In the genomic region with DNA sequence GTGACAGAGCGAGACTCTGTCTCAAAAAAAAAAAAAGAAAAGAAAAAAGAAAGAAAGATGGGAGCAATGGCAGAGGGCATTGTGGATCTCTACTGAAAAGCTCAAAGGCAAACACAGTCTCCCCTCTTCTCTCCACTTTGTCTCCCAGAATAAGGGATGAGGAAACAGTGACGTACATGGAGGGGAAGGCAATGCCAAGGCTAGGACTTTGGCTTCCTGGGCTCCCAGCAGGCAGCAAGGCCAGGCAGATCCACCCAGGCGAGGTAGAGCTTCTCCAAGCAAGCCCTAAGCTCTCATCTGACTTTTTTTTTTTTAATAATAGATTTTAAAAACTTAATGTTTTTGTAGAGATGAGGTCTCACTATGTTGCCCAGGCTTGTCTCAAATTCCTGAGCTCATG, we compare ENCODE assay signal across 11 cellular contexts. TPM values are rescaled to one million over a fixed set of nuclear protein-coding genes. Genes with fewer than 3 reads are reported as not detected.
A peak's percentile ranks its signal among the peaks of the same experiment; 100 is the strongest.
DNase-seq lines count a peak whose midpoint lies in the region; ATAC-seq and TF ChIP-seq lines count a peak whose summit lies in the region.
"Had no signal": no experiment of that assay in that cellular context is flagged by ENCODE, and none has a peak within 500 bp of the region (broad histone marks: within the 10 kb centered on the region; RNA-seq: fewer than 3 reads in every experiment).

No MANE protein-coding gene starts in this region.

- no peaks in the 10 kb centered on the region for H3K27me3 Mint-ChIP-seq in activated T-cell treated with anti-CD3 and anti-CD28 coated beads, Interleukin-2, amount 50 U/mL, for 24 hours
- H3K27me3 Mint-ChIP-seq in activated naive CD8-positive, alpha-beta T cell treated with anti-CD3 and anti-CD28 coated beads, Interleukin-2, amount 10 ng/mL, durations not matched to agents 7 days and 5 days: no peaks in the 10 kb centered on the region

- H3K4me1 ChIP-seq in left lung (peaks cover 69 to 81% of the 10 kb centered on the region in 2 donors), thymus (ENCODE audit: control insufficient read depth, insufficient read depth, low read length) (peaks cover 43% of the 10 kb centered on the region)

- POLR2A ChIA-PET in activated naive CD8-positive, alpha-beta T cell treated with anti-CD3 and anti-CD28 coated beads, Interleukin-2, amount 10 ng/mL, durations not matched to agents 7 days and 5 days (lab: Charles Lee): interaction anchor here (1.0 to 9.5 kb wide), 3 partner anchors 31 to 44 kb away, joined by 3 to 105 read pairs (median 6); partner anchors contain the start of genes KHDC4 and RXFP4

- H3K27ac ChIP-seq in left lung (peak overlapping the region; percentile 92 to 96), thymus (ENCODE audit: low read depth) (peak overlapping the region; percentile 32)

- H3K4me3 ChIP-seq in left lung: peak overlapping the region in 1 of 2 donors; percentile 98
- H3K4me3 ChIP-seq in thymus (ENCODE audit: low read length): no peak overlapping the region

- no peaks in the 10 kb centered on the region for H3K9me3 ChIP-seq in left lung
- no peaks in the 10 kb centered on the region for H3K9me3 ChIP-seq in thymus (ENCODE audit: control insufficient read depth)

- DNase-seq in activated T-cell treated with anti-CD3 and anti-CD28 coated beads, Interleukin-2, amount 50 U/mL, for 24 hours: no peak
- no peak for DNase-seq in activated T-cell treated with anti-CD3 and anti-CD28 coated beads for 4 hours
- DNase-seq in activated naive CD8-positive, alpha-beta T cell treated with anti-CD3 and anti-CD28 coated beads, Interleukin-2, amount 10 ng/mL, durations not matched to agents 7 days and 5 days: no peak
- no peak for DNase-seq in left lung
- no peak for DNase-seq in GM13977 (ENCODE audit: low spot score)
- DNase-seq in MV-4-11 (lab: John Stamatoyannopoulos, UW): no peak
- DNase-seq: cortex of kidney, Kasumi-1, NCI-H524 had no signal

- intact Hi-C loops in left lung (cut with DNase I): no loop called here

- H3K4me3 Mint-ChIP-seq in activated T-cell treated with anti-CD3 and anti-CD28 coated beads, Interleukin-2, amount 50 U/mL, for 24 hours: peak overlapping the region; percentile 87
- H3K4me3 Mint-ChIP-seq in activated naive CD8-positive, alpha-beta T cell treated with anti-CD3 and anti-CD28 coated beads, Interleukin-2, amount 10 ng/mL, durations not matched to agents 7 days and 5 days: peak overlapping the region; percentile 50

- H3K36me3 ChIP-seq in left lung (peaks cover 0 to 27% of the 10 kb centered on the region in 2 donors), thymus (ENCODE audit: control insufficient read depth, insufficient read depth) (peaks cover 41% of the 10 kb centered on the region)

- TF ChIP-seq CTCF in left lung (IDR thresholded peaks at IDR 0.05) (no peak), GM13977 (IDR thresholded peaks at IDR 0.05; ENCODE audit: extremely low read depth, insufficient read depth, missing control alignments) (no peak)

- H3K36me3 Mint-ChIP-seq in activated T-cell treated with anti-CD3 and anti-CD28 coated beads, Interleukin-2, amount 50 U/mL, for 24 hours (ENCODE audit: low read depth): peaks cover 89% of the 10 kb centered on the region
- peaks cover 25% of the 10 kb centered on the region for H3K36me3 Mint-ChIP-seq in activated naive CD8-positive, alpha-beta T cell treated with anti-CD3 and anti-CD28 coated beads, Interleukin-2, amount 10 ng/mL, durations not matched to agents 7 days and 5 days

- H3K9me3 Mint-ChIP-seq in activated T-cell treated with anti-CD3 and anti-CD28 coated beads, Interleukin-2, amount 50 U/mL, for 24 hours: no peaks in the 10 kb centered on the region
- no peaks in the 10 kb centered on the region for H3K9me3 Mint-ChIP-seq in activated naive CD8-positive, alpha-beta T cell treated with anti-CD3 and anti-CD28 coated beads, Interleukin-2, amount 10 ng/mL, durations not matched to agents 7 days and 5 days

- H3K27ac Mint-ChIP-seq in activated T-cell treated with anti-CD3 and anti-CD28 coated beads, Interleukin-2, amount 50 U/mL, for 24 hours: peak overlapping the region; percentile 98
- no peak overlapping the region for H3K27ac Mint-ChIP-seq in activated naive CD8-positive, alpha-beta T cell treated with anti-CD3 and anti-CD28 coated beads, Interleukin-2, amount 10 ng/mL, durations not matched to agents 7 days and 5 days

- ATAC-seq in activated naive CD8-positive, alpha-beta T cell treated with anti-CD3 and anti-CD28 coated beads, Interleukin-2, amount 10 ng/mL, durations not matched to agents 7 days and 5 days (ENCODE audit: low read depth): no peak
- no peak for ATAC-seq in left lung
- ATAC-seq in HG02798 (IDR thresholded peaks at IDR 0.05; ENCODE audit: poor library complexity, unreplicated experiment): no peak

- WGBS in thymus: 90% methylated on average over 3 of the region's 3 CpGs

- in situ Hi-C loops in GM13977 (cut with MboI; ENCODE audit: low pct_unique_long_range_greater_than_20kb, low sequenced_read_pairs, unreplicated experiment): no loop called here

- no peaks in the 10 kb centered on the region for H3K27me3 ChIP-seq in left lung
- H3K27me3 ChIP-seq in thymus (ENCODE audit: control insufficient read depth, insufficient read depth): no peaks in the 10 kb centered on the region

- H3K4me1 Mint-ChIP-seq in activated T-cell treated with anti-CD3 and anti-CD28 coated beads, Interleukin-2, amount 50 U/mL, for 24 hours (ENCODE audit: low read depth): peaks cover 80% of the 10 kb centered on the region
- peaks cover 72% of the 10 kb centered on the region for H3K4me1 Mint-ChIP-seq in activated naive CD8-positive, alpha-beta T cell treated with anti-CD3 and anti-CD28 coated beads, Interleukin-2, amount 10 ng/mL, durations not matched to agents 7 days and 5 days

RNA-seq across cellular contexts. Expression of gene ARHGEF2, which starts 4.6 kb away (rescaled TPM):
- 100 to 1,000 TPM; 151 to 155 TPM for total RNA-seq in activated naive CD8-positive, alpha-beta T cell treated with anti-CD3 and anti-CD28 coated beads, Interleukin-2, amount 10 ng/mL, durations not matched to agents 7 days and 5 days
- total RNA-seq in left lung: 100 to 1,000 TPM; 158 to 290 TPM
- polyA plus RNA-seq in thymus: 58.5 TPM

RNA-seq across cellular contexts. Expression of gene RXFP4, which starts 32.3 kb away (rescaled TPM):
- under 1 TPM in 1 of 2 experiments, not detected in 1; 0.26 TPM for total RNA-seq in activated naive CD8-positive, alpha-beta T cell treated with anti-CD3 and anti-CD28 coated beads, Interleukin-2, amount 10 ng/mL, durations not matched to agents 7 days and 5 days
- not detected for total RNA-seq in left lung
- polyA plus RNA-seq in thymus: 0.18 TPM

RNA-seq across cellular contexts. Expression of gene KHDC4, which starts 39.5 kb away (rescaled TPM):
- total RNA-seq in activated naive CD8-positive, alpha-beta T cell treated with anti-CD3 and anti-CD28 coated beads, Interleukin-2, amount 10 ng/mL, durations not matched to agents 7 days and 5 days: 10 to 100 TPM; 91.6 to 94.5 TPM
- total RNA-seq in left lung: 10 to 100 TPM; 38.2 to 39.3 TPM
- polyA plus RNA-seq in thymus: 45.8 TPM

RNA-seq across cellular contexts. Expression of gene SSR2, which starts 47.0 kb away (rescaled TPM):
- total RNA-seq in activated naive CD8-positive, alpha-beta T cell treated with anti-CD3 and anti-CD28 coated beads, Interleukin-2, amount 10 ng/mL, durations not matched to agents 7 days and 5 days: 100 to 1,000 TPM; 204 to 205 TPM
- 100 to 1,000 TPM; 284 to 296 TPM for total RNA-seq in left lung
- 251 TPM for polyA plus RNA-seq in thymus
